ENCODE assay signal across 21 cellular contexts in genomic region chr9:36892279-36892678, GRCh38.
"Had no signal": no experiment of that assay in that cellular context is flagged by ENCODE, and none has a peak within 500 bp of the region (broad histone marks: within the 10 kb centered on the region; RNA-seq: fewer than 3 reads in every experiment).

No MANE protein-coding gene starts in this region.

- H3K4me1 Mint-ChIP-seq: activated naive CD8-positive, alpha-beta T cell treated with anti-CD3 and anti-CD28 coated beads, Interleukin-2, amount 10 ng/mL, durations not matched to agents 7 days and 5 days; stimulated activated naive CD8-positive, alpha-beta T cell treated with anti-CD3 and anti-CD28 coated beads, Interleukin-15, amount 100 ng/mL, for 72 hours had no signal

- H3K9ac ChIP-seq: neural progenitor cell had no signal

- H2AFZ ChIP-seq: neural progenitor cell had no signal

- H3K27me3 ChIP-seq: neural progenitor cell, upper lobe of left lung had no signal

- H3K4me3 ChIP-seq: neural progenitor cell, psoas muscle, skin epidermis, upper lobe of left lung had no signal

- H3K4me3 Mint-ChIP-seq: activated naive CD8-positive, alpha-beta T cell treated with anti-CD3 and anti-CD28 coated beads, Interleukin-2, amount 10 ng/mL, durations not matched to agents 7 days and 5 days; effector memory CD8-positive, alpha-beta T cell; neural progenitor cell; stimulated activated naive CD8-positive, alpha-beta T cell treated with anti-CD3 and anti-CD28 coated beads, Interleukin-15, amount 100 ng/mL, for 72 hours; T-helper 1 cell treated with Interleukin-12 subunit alpha and Interleukin-12 subunit beta and Interleukin-4 antibody, amounts not matched to agents 30 μg/mL and 1 μg/mL, for 36 hours had no signal

- H3K27ac ChIP-seq: neural progenitor cell, psoas muscle, skin epidermis, upper lobe of left lung, VCaP had no signal

- H3K9me3 ChIP-seq: psoas muscle, upper lobe of left lung had no signal

- H3K4me2 ChIP-seq: neural progenitor cell had no signal

- H3K36me3 ChIP-seq: neural progenitor cell, upper lobe of left lung had no signal

- H3K4me1 ChIP-seq: upper lobe of left lung had no signal

- H3K36me3 Mint-ChIP-seq: activated naive CD8-positive, alpha-beta T cell treated with anti-CD3 and anti-CD28 coated beads, Interleukin-2, amount 10 ng/mL, durations not matched to agents 7 days and 5 days; neural progenitor cell had no signal

- DNase-seq: activated CD4-positive, alpha-beta T cell treated with anti-CD3 and anti-CD28 coated beads for 1 hour; activated CD8-positive, alpha-beta memory T cell treated with anti-CD3 and anti-CD28 coated beads for 24 hours; activated CD8-positive, alpha-beta memory T cell treated with anti-CD3 and anti-CD28 coated beads, Interleukin-2, amount 50 U/mL, for 48 hours; activated gamma-delta T cell treated with Interleukin-2 at 50 U/mL for 16 hours; activated naive CD8-positive, alpha-beta T cell treated with anti-CD3 and anti-CD28 coated beads, Interleukin-2, amount 10 ng/mL, durations not matched to agents 7 days and 5 days; activated T-cell treated with anti-CD3 and anti-CD28 coated beads, Interleukin-2, amount 50 U/mL, for 48 hours; amygdala; caudate nucleus; effector memory CD8-positive, alpha-beta T cell; foreskin melanocyte; glutamatergic neuron; hippocampal formation; psoas muscle; right cardiac atrium; stimulated activated naive CD8-positive, alpha-beta T cell treated with anti-CD3 and anti-CD28 coated beads, Interleukin-15, amount 100 ng/mL, for 72 hours had no signal

- H3K27ac Mint-ChIP-seq: activated naive CD8-positive, alpha-beta T cell treated with anti-CD3 and anti-CD28 coated beads, Interleukin-2, amount 10 ng/mL, durations not matched to agents 7 days and 5 days; effector memory CD8-positive, alpha-beta T cell; neural progenitor cell; T-helper 1 cell treated with Interleukin-12 subunit alpha and Interleukin-12 subunit beta and Interleukin-4 antibody, amounts not matched to agents 30 μg/mL and 1 μg/mL, for 36 hours had no signal

- ATAC-seq: effector memory CD8-positive, alpha-beta T cell; left lobe of liver; right cardiac atrium; stimulated activated naive CD8-positive, alpha-beta T cell treated with anti-CD3 and anti-CD28 coated beads, Interleukin-15, amount 100 ng/mL, for 72 hours had no signal

- H3K9me3 Mint-ChIP-seq: activated naive CD8-positive, alpha-beta T cell treated with anti-CD3 and anti-CD28 coated beads, Interleukin-2, amount 10 ng/mL, durations not matched to agents 7 days and 5 days; effector memory CD8-positive, alpha-beta T cell; neural progenitor cell; stimulated activated naive CD8-positive, alpha-beta T cell treated with anti-CD3 and anti-CD28 coated beads, Interleukin-15, amount 100 ng/mL, for 72 hours; T-helper 1 cell treated with Interleukin-12 subunit alpha and Interleukin-12 subunit beta and Interleukin-4 antibody, amounts not matched to agents 30 μg/mL and 1 μg/mL, for 36 hours had no signal
